1 cellular context compared by ENCODE assay signal in genomic region chr9:130665431-130666392, GRCh38.
TF ChIP-seq lines count a peak whose summit lies in the region.

No MANE protein-coding gene starts in this region.

TF ChIP-seq in GM12878, 131 proteins besides CTCF, POLR2A, EP300 and RAD21:
- TF ChIP-seq E4F1 (IDR thresholded peaks at IDR 0.05; ENCODE audit: borderline replicate concordance, partially characterized antibody) (no peak), MAX (IDR thresholded peaks at IDR 0.05; ENCODE audit: low read depth, low read length) (no peak), EZH2 (IDR thresholded peaks at IDR 0.05; ENCODE audit: borderline replicate concordance, control insufficient read depth, low read depth, low read length) (peak; percentile 98; the same call in 1 of the 2 replicates), EGR1 (IDR thresholded peaks at IDR 0.05; ENCODE audit: borderline replicate concordance in 1 of 2, low read depth in 2 of 2, low read length in 2 of 2) (no peak), NFYA (IDR thresholded peaks at IDR 0.05; ENCODE audit: borderline replicate concordance, low read depth, low read length) (no peak), IKZF1 (conservative IDR thresholded peaks at IDR 0.05) (no peak), ATF2 (IDR thresholded peaks at IDR 0.05; ENCODE audit: low read length) (no peak), ZBTB40 (IDR thresholded peaks at IDR 0.05; ENCODE audit: borderline replicate concordance) (no peak), HDAC6 (IDR thresholded peaks at IDR 0.05; ENCODE audit: unreplicated experiment) (no peak)
